8 cellular contexts compared by ENCODE assay signal in genomic region chr18:62420513-62421209, GRCh38.
DNase-seq lines count a peak whose midpoint lies in the region; ATAC-seq, FAIRE-seq and TF ChIP-seq lines count a peak whose summit lies in the region.

No MANE protein-coding gene starts in this region.

- no peaks in the 10 kb centered on the region for H3K9me3 ChIP-seq in endocrine pancreas (ENCODE audit: control insufficient read depth, low read length)

- no peaks in the 10 kb centered on the region for H3K27me3 ChIP-seq in endocrine pancreas (ENCODE audit: control insufficient read depth, insufficient read depth, low read length)

- peak overlapping the region; percentile 64 for H3K4me3 ChIP-seq in endocrine pancreas (ENCODE audit: control insufficient read depth, insufficient read depth, low read length)
- no peak overlapping the region for H3K4me3 ChIP-seq in skeletal muscle cell (ENCODE audit: low read depth, low read length)

- H3K4me1 ChIP-seq in endocrine pancreas (ENCODE audit: control insufficient read depth, insufficient read depth, low read length), result no peaks in the 10 kb centered on the region

- H3K36me3 ChIP-seq in endocrine pancreas (ENCODE audit: control insufficient read depth, insufficient read depth, low read length), result no peaks in the 10 kb centered on the region

- peak; percentile 97 for ATAC-seq in GM21528 (IDR thresholded peaks at IDR 0.05; ENCODE audit: low FRiP score, unreplicated experiment)

- H3K9ac ChIP-seq in endocrine pancreas (ENCODE audit: control insufficient read depth, insufficient read depth, low read length), result no peak overlapping the region

- no peak for TF ChIP-seq CTCF in D721Med (IDR thresholded peaks at IDR 0.05; ENCODE audit: insufficient read depth, missing control alignments)

- DNase-seq in D721Med (ENCODE audit: insufficient read length, low spot score) (no peak), KBM-7 (peak; percentile 81), skeletal muscle cell (ENCODE audit: low read depth) (peak; percentile 41), NCI-H82 (lab: John Stamatoyannopoulos, UW) (no peak), hippocampal formation (lab: John Stamatoyannopoulos, UW) (no peak)
- DNase-seq in activated CD4-positive, alpha-beta T cell treated with anti-CD3 and anti-CD28 coated beads, Interleukin-2, amount 50 U/mL, for 4 hours, result peak; percentile 70 to 77

- in situ Hi-C loops in KBM-7 (cut with MboI; ENCODE audit: low pct_unique_long_range_greater_than_20kb, low sequenced_read_pairs), result no loop called here

- peak; percentile 11 for FAIRE-seq in D721Med (lab: Jason Lieb, UNC)

Comparison
In these comparisons a context has a peak if more than half of its experiments do, and no peak if none do; other contexts are left out.
1. DNase-seq: peak in KBM-7 (single experiment), activated CD4-positive, alpha-beta T cell treated with anti-CD3 and anti-CD28 coated beads, Interleukin-2, amount 50 U/mL, for 4 hours (2 of 2) and skeletal muscle cell (single experiment); none in D721Med (single experiment), NCI-H82 (single experiment) and hippocampal formation (0 of 2).